ENCODE assay signal across 22 cellular contexts in the genomic region with DNA sequence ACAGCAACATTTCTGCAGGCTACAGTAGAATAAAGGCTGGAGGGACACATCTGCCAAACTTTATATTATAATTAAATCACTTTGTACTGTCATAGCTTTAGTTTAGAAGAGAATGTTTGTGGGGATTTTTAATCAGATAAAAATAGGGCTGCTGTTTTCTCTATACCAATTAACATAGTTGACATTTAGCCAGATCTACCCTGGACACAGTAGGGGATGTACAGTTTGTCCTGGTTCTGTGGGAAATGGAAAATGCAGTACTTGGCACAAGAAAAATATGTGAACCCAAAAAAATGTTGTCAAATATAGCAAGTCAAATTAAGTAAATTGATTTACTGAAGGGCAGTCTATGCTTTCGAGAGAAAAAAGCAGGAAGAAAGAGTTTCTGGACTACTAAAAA. TPM values are rescaled to one million over a fixed set of nuclear protein-coding genes. Genes with fewer than 3 reads are reported as not detected.
A peak's percentile ranks its signal among the peaks of the same experiment; 100 is the strongest.
DNase-seq lines count a peak whose midpoint lies in the region; ATAC-seq, FAIRE-seq and TF ChIP-seq lines count a peak whose summit lies in the region.
"Had no signal": no experiment of that assay in that cellular context is flagged by ENCODE, and none has a peak within 500 bp of the region (broad histone marks: within the 10 kb centered on the region; RNA-seq: fewer than 3 reads in every experiment).

No MANE protein-coding gene starts in this region.

- POLR2A ChIA-PET in Panc1 (lab: Charles Lee): no interaction called here
- POLR2A ChIA-PET in CD4-positive, alpha-beta memory T cell (lab: Charles Lee; ENCODE audit: partially characterized antibody): no interaction called here

- H3K27ac ChIP-seq in Panc1 (ENCODE audit: low read length): no peak overlapping the region
- no peak overlapping the region for H3K27ac ChIP-seq in CD4-positive, alpha-beta memory T cell (ENCODE audit: low read depth, low read length)
- H3K27ac ChIP-seq: lower lobe of right lung, testis, WERI-Rb-1 had no signal

- no peaks in the 10 kb centered on the region for H3K36me3 ChIP-seq in Panc1 (ENCODE audit: control insufficient read depth, insufficient read depth, low read length)
- no peaks in the 10 kb centered on the region for H3K36me3 ChIP-seq in CD4-positive, alpha-beta memory T cell (ENCODE audit: insufficient read depth, low read length)
- H3K36me3 ChIP-seq: lower lobe of right lung, spleen, WERI-Rb-1 had no signal

- H3K36me3 Mint-ChIP-seq in CD4-positive, alpha-beta memory T cell: no peaks in the 10 kb centered on the region
- H3K36me3 Mint-ChIP-seq: activated CD4-positive, alpha-beta memory T cell treated with anti-CD3 and anti-CD28 coated beads for 36 hours; activated naive CD4-positive, alpha-beta T cell treated with anti-CD3 and anti-CD28 coated beads, Interleukin-2, amount 10 ng/mL, durations not matched to agents 7 days and 5 days; CD14-positive monocyte; natural killer cell had no signal

- no peak overlapping the region for H3K27ac Mint-ChIP-seq in CD4-positive, alpha-beta memory T cell
- H3K27ac Mint-ChIP-seq: activated CD4-positive, alpha-beta memory T cell treated with anti-CD3 and anti-CD28 coated beads for 36 hours; activated naive CD4-positive, alpha-beta T cell treated with anti-CD3 and anti-CD28 coated beads, Interleukin-2, amount 10 ng/mL, durations not matched to agents 7 days and 5 days; activated T-cell treated with anti-CD3 and anti-CD28 coated beads, Interleukin-2, amount 50 U/mL, for 24 hours; CD14-positive monocyte; natural killer cell; T-helper 1 cell treated with Interleukin-12 subunit alpha and Interleukin-12 subunit beta and Interleukin-4 antibody, amounts not matched to agents 30 μg/mL and 1 μg/mL, for 36 hours had no signal

- H3K27me3 Mint-ChIP-seq in CD4-positive, alpha-beta memory T cell: peaks cover 0 to 7% of the 10 kb centered on the region in 2 donors
- H3K27me3 Mint-ChIP-seq: activated naive CD4-positive, alpha-beta T cell treated with anti-CD3 and anti-CD28 coated beads, Interleukin-2, amount 10 ng/mL, durations not matched to agents 7 days and 5 days; activated T-cell treated with anti-CD3 and anti-CD28 coated beads, Interleukin-2, amount 50 U/mL, for 24 hours had no signal

- H3K9me3 Mint-ChIP-seq in CD4-positive, alpha-beta memory T cell: peaks cover 0 to 2% (median 0%) of the 10 kb centered on the region in 8 donors
- H3K9me3 Mint-ChIP-seq: activated CD4-positive, alpha-beta memory T cell treated with anti-CD3 and anti-CD28 coated beads for 36 hours; activated naive CD4-positive, alpha-beta T cell treated with anti-CD3 and anti-CD28 coated beads, Interleukin-2, amount 10 ng/mL, durations not matched to agents 7 days and 5 days; activated T-cell treated with anti-CD3 and anti-CD28 coated beads, Interleukin-2, amount 50 U/mL, for 24 hours; natural killer cell; T-helper 1 cell treated with Interleukin-12 subunit alpha and Interleukin-12 subunit beta and Interleukin-4 antibody, amounts not matched to agents 30 μg/mL and 1 μg/mL, for 36 hours had no signal

- H3K4me1 Mint-ChIP-seq in CD4-positive, alpha-beta memory T cell: no peaks in the 10 kb centered on the region
- H3K4me1 Mint-ChIP-seq: activated naive CD4-positive, alpha-beta T cell treated with anti-CD3 and anti-CD28 coated beads, Interleukin-2, amount 10 ng/mL, durations not matched to agents 7 days and 5 days; natural killer cell had no signal

- ATAC-seq in Panc1 (peak; percentile 67), HG02885 (IDR thresholded peaks at IDR 0.05; ENCODE audit: poor library complexity, unreplicated experiment) (no peak)
- ATAC-seq: lower lobe of right lung, natural killer cell had no signal

- no peaks in the 10 kb centered on the region for H3K27me3 ChIP-seq in Panc1 (ENCODE audit: control insufficient read depth, insufficient read depth, low read length)
- no peaks in the 10 kb centered on the region for H3K27me3 ChIP-seq in CD4-positive, alpha-beta memory T cell (ENCODE audit: insufficient read depth, low read length)
- H3K27me3 ChIP-seq: spleen, testis had no signal

- H3K4me1 ChIP-seq in Panc1 (ENCODE audit: control insufficient read depth, insufficient read depth, low read length): no peaks in the 10 kb centered on the region
- H3K4me1 ChIP-seq in CD4-positive, alpha-beta memory T cell (ENCODE audit: insufficient read depth, low read length): no peaks in the 10 kb centered on the region
- H3K4me1 ChIP-seq: lower lobe of right lung, spleen, testis had no signal

- in situ Hi-C loops in Panc1 (cut with HindIII; ENCODE audit: low pct_unique_long_range_greater_than_20kb, low sequenced_read_pairs): no loop called here

- H3K4me3 ChIP-seq in Panc1 (ENCODE audit: low read depth in 2 of 2, low read length in 2 of 2) (no peak overlapping the region), skeletal muscle cell (ENCODE audit: low read depth, low read length) (no peak overlapping the region)
- H3K4me3 ChIP-seq in CD4-positive, alpha-beta memory T cell (ENCODE audit: low read length in 2 of 2): no peak overlapping the region
- H3K4me3 ChIP-seq: lower lobe of right lung, spleen, testis had no signal

- CTCF ChIA-PET in Panc1 (lab: Charles Lee): no interaction called here
- CTCF ChIA-PET in CD4-positive, alpha-beta memory T cell (lab: Charles Lee; ENCODE audit: partially characterized antibody): interaction anchor here (0.7 kb wide), 1 partner anchor 22 kb away, joined by 3 read pairs; no protein-coding TSS in a partner anchor

- H3K4me3 Mint-ChIP-seq in CD4-positive, alpha-beta memory T cell: no peak overlapping the region
- H3K4me3 Mint-ChIP-seq: activated CD4-positive, alpha-beta memory T cell treated with anti-CD3 and anti-CD28 coated beads for 36 hours; activated naive CD4-positive, alpha-beta T cell treated with anti-CD3 and anti-CD28 coated beads, Interleukin-2, amount 10 ng/mL, durations not matched to agents 7 days and 5 days; activated T-cell treated with anti-CD3 and anti-CD28 coated beads, Interleukin-2, amount 50 U/mL, for 24 hours; CD14-positive monocyte; natural killer cell; T-helper 1 cell treated with Interleukin-12 subunit alpha and Interleukin-12 subunit beta and Interleukin-4 antibody, amounts not matched to agents 30 μg/mL and 1 μg/mL, for 36 hours had no signal

- intact Hi-C loops in Panc1 (cut with micrococcal nuclease; ENCODE audit: unreplicated experiment): no loop called here
- intact Hi-C loops in CD4-positive, alpha-beta memory T cell (cut with micrococcal nuclease): no loop called here

- H3K9me3 ChIP-seq in Panc1 (ENCODE audit: control insufficient read depth, insufficient read depth, low read depth, low read length): no peaks in the 10 kb centered on the region
- H3K9me3 ChIP-seq in CD4-positive, alpha-beta memory T cell (ENCODE audit: control insufficient read depth in 1 of 2, low read length in 2 of 2): no peaks in the 10 kb centered on the region
- H3K9me3 ChIP-seq: lower lobe of right lung, spleen, testis had no signal

- no TSS peak for BruUV-seq in Panc1 (replicated peaks; lab: Mats Ljungman, UMichigan)

- FAIRE-seq in endometrium (lab: Jason Lieb, UNC): peak; percentile 31

- DNase-seq in EL (peak; percentile 71), Panc1 (ENCODE audit: low read depth, low spot score) (no peak), skeletal muscle cell (ENCODE audit: low read depth) (peak; percentile 47), NCI-H526 treated with DMSO at 0.1 percent for 48 hours (lab: John Stamatoyannopoulos, UW) (no peak)
- DNase-seq in CD4-positive, alpha-beta memory T cell: no peak
- DNase-seq: activated CD4-positive, alpha-beta memory T cell treated with anti-CD3 and anti-CD28 coated beads for 36 hours; activated naive CD4-positive, alpha-beta T cell treated with anti-CD3 and anti-CD28 coated beads, Interleukin-2, amount 10 ng/mL, durations not matched to agents 7 days and 5 days; activated T-cell treated with anti-CD3 and anti-CD28 coated beads, Interleukin-2, amount 50 U/mL, for 24 hours; DMS153; head of caudate nucleus; lower lobe of right lung; natural killer cell; NCI-H2029; NCI-H446 treated with DMSO at 0.1 percent for 48 hours; NK-92 treated with Interleukin-12 subunit alpha and Interleukin-12 subunit beta, amount 100 ng/mL, for 24 hours; spleen; testis; WERI-Rb-1 had no signal

- no peak for TF ChIP-seq CTCF in Panc1 (IDR thresholded peaks at IDR 0.05)

RNA-seq across cellular contexts. Expression of gene PICALM, which starts 20.8 kb away (rescaled TPM):
- total RNA-seq in Panc1 (2021; ENCODE audit: unreplicated experiment): 153 TPM
- polyA plus RNA-seq in Panc1 (2012; ENCODE audit: insufficient read length): 91.7 TPM
- 100 to 1,000 TPM; 127 to 138 TPM for total RNA-seq in CD4-positive, alpha-beta memory T cell
- 10 to 100 TPM; 15.3 to 26.3 TPM for polyA plus RNA-seq in CD4-positive, alpha-beta memory T cell

Comparison
In these comparisons a context has a peak if more than half of its experiments do, and no peak if none do; other contexts are left out.
1. DNase-seq: peak in EL (single experiment) and skeletal muscle cell (single experiment); none in Panc1 (single experiment), CD4-positive, alpha-beta memory T cell (0 of 5) and NCI-H526 treated with DMSO at 0.1 percent for 48 hours (single experiment).